12 cellular contexts compared by ENCODE assay signal in the genomic region with DNA sequence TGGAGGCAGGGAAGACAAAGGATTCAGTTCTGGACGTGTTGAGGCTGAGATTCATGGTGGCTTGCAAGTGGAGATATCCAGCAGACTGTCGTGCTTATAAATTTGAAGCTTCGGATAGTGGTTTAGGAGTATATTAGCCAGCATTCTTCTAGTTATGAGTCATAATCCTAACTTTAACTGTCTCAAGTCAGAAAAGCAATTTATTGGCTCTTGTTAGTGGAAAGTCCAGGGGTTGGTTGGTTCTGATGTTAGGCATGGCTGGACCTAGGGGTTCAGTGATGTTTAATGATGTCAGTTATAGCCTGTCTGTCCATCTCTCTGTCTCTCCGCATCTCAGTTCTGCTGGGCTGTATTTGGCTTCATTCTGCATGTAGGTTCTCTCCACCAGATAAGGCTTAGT.
DNase-seq lines count a peak whose midpoint lies in the region; ATAC-seq, FAIRE-seq and TF ChIP-seq lines count a peak whose summit lies in the region.
"Had no signal": no experiment of that assay in that cellular context is flagged by ENCODE, and none has a peak within 500 bp of the region (broad histone marks: within the 10 kb centered on the region; RNA-seq: fewer than 3 reads in every experiment).

No MANE protein-coding gene starts in this region.

- H3K36me3 ChIP-seq in H7 (replicated peaks; ENCODE audit: control insufficient read depth, insufficient read depth, low read length): no peaks in the 10 kb centered on the region

- TF ChIP-seq CTCF in cardiac fibroblast (IDR thresholded peaks at IDR 0.05; ENCODE audit: low read depth, low read length): no peak

- DNase-seq in AG20443 (ENCODE audit: low spot score) (peak; percentile 77), HTR-8/SVneo (ENCODE audit: insufficient read length, low spot score) (peak; percentile 61), cardiac fibroblast (ENCODE audit: low read depth in 2 of 2) (peak; percentile 56 to 63), myocyte (ENCODE audit: low read depth) (peak; percentile 69), DMS53 treated with DMSO at 0.1 percent for 48 hours (lab: John Stamatoyannopoulos, UW; ENCODE audit: unreplicated experiment) (no peak), H7 (no peak), CD1c-positive myeloid dendritic cell (ENCODE audit: extremely low spot score) (no peak)
- DNase-seq: cortex of kidney; naive thymus-derived CD8-positive, alpha-beta T cell; stimulated activated naive CD4-positive, alpha-beta T cell had no signal

- no peak overlapping the region for H3K4me3 ChIP-seq in cardiac fibroblast (replicated peaks in 1 of 2; ENCODE audit: low read depth in 2 of 2, low read length in 2 of 2)
- H3K4me3 ChIP-seq in H7 (ENCODE audit: insufficient read depth, low read depth, low read length): no peak overlapping the region

- peaks cover 8% of the 10 kb centered on the region; the same call in 1 of the 2 replicates for H3K27me3 ChIP-seq in H7 (ENCODE audit: control insufficient read depth, insufficient read depth, low read length)

- no peak for ATAC-seq in HG03571 (IDR thresholded peaks at IDR 0.05; ENCODE audit: unreplicated experiment)
- ATAC-seq: naive thymus-derived CD8-positive, alpha-beta T cell; Panc1 had no signal

- no peak for FAIRE-seq in HTR-8/SVneo (lab: Jason Lieb, UNC)

Comparison
In these comparisons a context has a peak if more than half of its experiments do, and no peak if none do; other contexts are left out.
1. DNase-seq: peak in AG20443 (single experiment), HTR-8/SVneo (single experiment), cardiac fibroblast (2 of 2) and myocyte (single experiment); none in DMS53 treated with DMSO at 0.1 percent for 48 hours (single experiment), H7 (single experiment) and CD1c-positive myeloid dendritic cell (single experiment).